1 cellular context compared by ENCODE assay signal in the genomic region with DNA sequence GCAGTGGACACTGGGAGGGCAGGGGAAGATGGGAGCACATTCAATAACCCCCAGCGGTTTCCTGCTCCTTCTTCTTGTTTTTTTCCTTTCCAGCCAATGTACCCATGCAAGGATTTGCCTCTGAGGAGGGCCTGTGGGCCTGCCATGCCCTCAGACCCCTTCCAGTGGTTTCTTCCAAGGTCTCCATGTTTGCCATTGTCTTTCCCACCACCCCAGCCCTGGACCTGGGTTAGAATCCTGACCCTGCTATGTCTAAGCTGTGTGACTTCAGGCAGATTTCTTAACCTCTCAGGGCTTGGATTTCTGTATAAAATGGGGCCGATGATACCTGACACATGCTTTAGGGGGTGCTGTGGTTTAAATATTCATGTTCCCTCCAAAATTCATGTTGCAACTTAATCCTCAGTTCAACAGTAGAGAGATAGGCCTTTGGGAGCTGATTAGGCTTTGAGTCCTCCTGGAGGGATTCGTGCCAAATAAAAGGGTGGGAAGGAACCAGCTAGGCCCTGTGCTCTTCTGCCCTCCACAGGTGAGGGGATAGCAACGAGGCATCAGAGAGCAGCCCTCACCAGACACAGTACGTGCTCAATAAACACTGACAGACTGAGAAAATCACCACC.
TF ChIP-seq lines count a peak whose summit lies in the region.

No MANE protein-coding gene starts in this region.

TF ChIP-seq in H1, 55 proteins besides CTCF, POLR2A, EP300 and RAD21 (continued from another document):
- no peak for TF ChIP-seq TBP (IDR thresholded peaks at IDR 0.05; ENCODE audit: low read depth, low read length)
- no peak for TF ChIP-seq POLR2AphosphoS5 (IDR thresholded peaks at IDR 0.05; ENCODE audit: low read depth, low read length)
- no peak for TF ChIP-seq KDM5A (IDR thresholded peaks at IDR 0.05; ENCODE audit: low read length)
- TF ChIP-seq, protein P1, sequence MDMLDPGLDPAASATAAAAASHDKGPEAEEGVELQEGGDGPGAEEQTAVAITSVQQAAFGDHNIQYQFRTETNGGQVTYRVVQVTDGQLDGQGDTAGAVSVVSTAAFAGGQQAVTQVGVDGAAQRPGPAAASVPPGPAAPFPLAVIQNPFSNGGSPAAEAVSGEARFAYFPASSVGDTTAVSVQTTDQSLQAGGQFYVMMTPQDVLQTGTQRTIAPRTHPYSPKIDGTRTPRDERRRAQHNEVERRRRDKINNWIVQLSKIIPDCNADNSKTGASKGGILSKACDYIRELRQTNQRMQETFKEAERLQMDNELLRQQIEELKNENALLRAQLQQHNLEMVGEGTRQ (IDR thresholded peaks at IDR 0.05; ENCODE audit: low read length) = no peak
- no peak for TF ChIP-seq HDAC6 (IDR thresholded peaks at IDR 0.05; ENCODE audit: low read depth, low read length)
- TF ChIP-seq RFX5 (IDR thresholded peaks at IDR 0.05; ENCODE audit: borderline replicate concordance, low read depth, low read length) = no peak
- no peak for TF ChIP-seq BACH1 (IDR thresholded peaks at IDR 0.05; ENCODE audit: low read length)
- no peak for TF ChIP-seq RNF2 (IDR thresholded peaks at IDR 0.05; ENCODE audit: borderline replicate concordance, low read depth, low read length, missing control alignments, poor library complexity, severe bottlenecking)
- TF ChIP-seq SIN3A (conservative IDR thresholded peaks at IDR 0.05 in 1 of 2, IDR thresholded peaks at IDR 0.05 in 1 of 2; ENCODE audit: low read depth in 1 of 2, low read length in 2 of 2) = no peak
- no peak for TF ChIP-seq RXRA (IDR thresholded peaks at IDR 0.05; ENCODE audit: insufficient read depth, low read depth, low read length)
- TF ChIP-seq RBBP5 (IDR thresholded peaks at IDR 0.05; ENCODE audit: borderline replicate concordance, low read depth, low read length) = no peak
- TF ChIP-seq, protein P2, sequence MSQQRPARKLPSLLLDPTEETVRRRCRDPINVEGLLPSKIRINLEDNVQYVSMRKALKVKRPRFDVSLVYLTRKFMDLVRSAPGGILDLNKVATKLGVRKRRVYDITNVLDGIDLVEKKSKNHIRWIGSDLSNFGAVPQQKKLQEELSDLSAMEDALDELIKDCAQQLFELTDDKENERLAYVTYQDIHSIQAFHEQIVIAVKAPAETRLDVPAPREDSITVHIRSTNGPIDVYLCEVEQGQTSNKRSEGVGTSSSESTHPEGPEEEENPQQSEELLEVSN (IDR thresholded peaks at IDR 0.05) = peak; percentile 67
- TF ChIP-seq, protein P3, sequence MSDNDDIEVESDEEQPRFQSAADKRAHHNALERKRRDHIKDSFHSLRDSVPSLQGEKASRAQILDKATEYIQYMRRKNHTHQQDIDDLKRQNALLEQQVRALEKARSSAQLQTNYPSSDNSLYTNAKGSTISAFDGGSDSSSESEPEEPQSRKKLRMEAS (IDR thresholded peaks at IDR 0.05) = no peak
- TF ChIP-seq, protein P4, sequence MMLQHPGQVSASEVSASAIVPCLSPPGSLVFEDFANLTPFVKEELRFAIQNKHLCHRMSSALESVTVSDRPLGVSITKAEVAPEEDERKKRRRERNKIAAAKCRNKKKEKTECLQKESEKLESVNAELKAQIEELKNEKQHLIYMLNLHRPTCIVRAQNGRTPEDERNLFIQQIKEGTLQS (IDR thresholded peaks at IDR 0.05; ENCODE audit: insufficient read depth, low read depth, low read length) = no peak
- TF ChIP-seq CBX5 (IDR thresholded peaks at IDR 0.05; ENCODE audit: low read depth, low read length) = no peak
- TF ChIP-seq TCF12 (IDR thresholded peaks at IDR 0.05; ENCODE audit: low read depth, low read length) = no peak
- no peak for TF ChIP-seq CREB1 (IDR thresholded peaks at IDR 0.05)
- no peak for TF ChIP-seq BRCA1 (IDR thresholded peaks at IDR 0.05; ENCODE audit: low read depth, low read length)
- TF ChIP-seq, protein P5, sequence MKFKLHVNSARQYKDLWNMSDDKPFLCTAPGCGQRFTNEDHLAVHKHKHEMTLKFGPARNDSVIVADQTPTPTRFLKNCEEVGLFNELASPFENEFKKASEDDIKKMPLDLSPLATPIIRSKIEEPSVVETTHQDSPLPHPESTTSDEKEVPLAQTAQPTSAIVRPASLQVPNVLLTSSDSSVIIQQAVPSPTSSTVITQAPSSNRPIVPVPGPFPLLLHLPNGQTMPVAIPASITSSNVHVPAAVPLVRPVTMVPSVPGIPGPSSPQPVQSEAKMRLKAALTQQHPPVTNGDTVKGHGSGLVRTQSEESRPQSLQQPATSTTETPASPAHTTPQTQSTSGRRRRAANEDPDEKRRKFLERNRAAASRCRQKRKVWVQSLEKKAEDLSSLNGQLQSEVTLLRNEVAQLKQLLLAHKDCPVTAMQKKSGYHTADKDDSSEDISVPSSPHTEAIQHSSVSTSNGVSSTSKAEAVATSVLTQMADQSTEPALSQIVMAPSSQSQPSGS (IDR thresholded peaks at IDR 0.05; ENCODE audit: low read length) = no peak
- no peak for TF ChIP-seq NANOG (IDR thresholded peaks at IDR 0.05; ENCODE audit: insufficient read depth, low read depth, low read length, poor library complexity, severe bottlenecking)
TF ChIP-seq in H1: peak in this region for 4.
